ENCODE assay signal across 20 cellular contexts in the genomic region with DNA sequence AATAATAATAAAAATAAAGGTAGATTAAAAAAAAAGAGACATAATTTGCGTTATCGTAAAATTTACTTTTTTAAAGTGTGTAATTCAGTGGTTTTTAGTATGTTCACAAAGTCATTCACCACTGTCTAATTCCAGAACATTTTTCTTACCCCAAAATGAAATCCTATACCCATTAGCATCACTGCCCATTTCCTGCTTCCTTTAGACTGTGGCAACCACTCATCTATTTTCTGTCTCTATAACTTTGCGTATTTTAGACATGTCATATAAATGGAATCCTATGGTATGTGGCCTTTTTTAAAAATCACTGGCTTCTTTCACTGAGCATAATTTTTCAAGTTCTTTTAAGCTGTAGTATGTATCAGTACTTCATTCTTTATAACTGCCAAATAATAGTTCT. TPM values are rescaled to one million over a fixed set of nuclear protein-coding genes. Genes with fewer than 3 reads are reported as not detected.
DNase-seq lines count a peak whose midpoint lies in the region; ATAC-seq and TF ChIP-seq lines count a peak whose summit lies in the region.
"Had no signal": no experiment of that assay in that cellular context is flagged by ENCODE, and none has a peak within 500 bp of the region (broad histone marks: within the 10 kb centered on the region; RNA-seq: fewer than 3 reads in every experiment).

No MANE protein-coding gene starts in this region.

- no peak for TF ChIP-seq RAD21 in IMR-90 (IDR thresholded peaks at IDR 0.05; ENCODE audit: low read length)

- DNase-seq in AG10803 (ENCODE audit: low read depth) (peak; percentile 16), IMR-90 (peak; percentile 81), brain microvascular endothelial cell (peak; percentile 8), fibroblast of pulmonary artery (ENCODE audit: low read depth) (peak; percentile 13), MG63 (no peak), dorsolateral prefrontal cortex (no peak), Kasumi-1 (lab: John Stamatoyannopoulos, UW) (no peak)
- no peak for DNase-seq in activated CD4-positive, alpha-beta T cell treated with anti-CD3 and anti-CD28 coated beads for 48 hours
- DNase-seq: CD4-positive, alpha-beta memory T cell; DMS153; MV-4-11; NCI-H1417 treated with DMSO at 0.1 percent for 48 hours; NCI-H187 treated with DMSO at 0.1 percent for 48 hours; NCI-H2227 treated with DMSO at 0.1 percent for 48 hours; NCI-H524; PC-9; SIG-M5 had no signal

- no peaks in the 10 kb centered on the region for H3K27me3 ChIP-seq in IMR-90 (ENCODE audit: control insufficient read depth, insufficient read depth, low read length)
- no peaks in the 10 kb centered on the region for H3K27me3 ChIP-seq in brain microvascular endothelial cell (replicated peaks)
- H3K27me3 ChIP-seq in MG63 = no peaks in the 10 kb centered on the region
- no peaks in the 10 kb centered on the region for H3K27me3 ChIP-seq in dorsolateral prefrontal cortex
- H3K27me3 ChIP-seq: BLaER1 had no signal

- peak overlapping the region; percentile 92; the same call in 1 of the 2 replicates for H2AK5ac ChIP-seq in IMR-90 (ENCODE audit: low read depth, low read length)

- peaks cover 35 to 73% of the 10 kb centered on the region in 2 experiments for H3K79me1 ChIP-seq in IMR-90 (ENCODE audit: low read depth in 1 of 2, low read length in 2 of 2)

- H4K5ac ChIP-seq in IMR-90 (ENCODE audit: low read depth, low read length) = no peak overlapping the region

- H3K36me3 ChIP-seq in IMR-90 (ENCODE audit: control insufficient read depth, insufficient read depth, low read length) (no peaks in the 10 kb centered on the region), brain microvascular endothelial cell (replicated peaks) (no peaks in the 10 kb centered on the region), MG63 (no peaks in the 10 kb centered on the region)

- H2BK5ac ChIP-seq in IMR-90 (ENCODE audit: low read depth, low read length, poor library complexity, severe bottlenecking) = peak overlapping the region; percentile 94

- H4K91ac ChIP-seq in IMR-90 (ENCODE audit: insufficient read depth, low read depth, low read length) = peak overlapping the region; percentile 90

- TF ChIP-seq POLR2A in IMR-90 (IDR thresholded peaks at IDR 0.05; ENCODE audit: low read depth, low read length) = no peak

- H3K27ac ChIP-seq in IMR-90 (ENCODE audit: insufficient read depth, low read length) (no peak overlapping the region; the same call in 1 of the 2 replicates), brain microvascular endothelial cell (no peak overlapping the region), dorsolateral prefrontal cortex (no peak overlapping the region)
- H3K27ac ChIP-seq: BLaER1, PC-9, RWPE1 had no signal

- H3K9me3 ChIP-seq in IMR-90 (ENCODE audit: control insufficient read depth, insufficient read depth, low read length) (no peaks in the 10 kb centered on the region), MG63 (no peaks in the 10 kb centered on the region)
- H3K9me3 ChIP-seq: BLaER1 had no signal

- H3K18ac ChIP-seq in IMR-90 (ENCODE audit: low read depth, low read length) = peak overlapping the region; percentile 89; the same call in 1 of the 2 replicates

- dilution Hi-C loops in IMR-90 (cut with HindIII; ENCODE audit: low sequenced_read_pairs, unreplicated experiment) = no loop called here

- BruUV-seq in IMR-90 (replicated peaks; lab: Mats Ljungman, UMichigan) = no TSS peak

- CTCF ChIA-PET in IMR-90 (lab: Yijun Ruan, JAX) = interaction anchor here (1.1 kb wide), 2 partner anchors 10 to 26 kb away, joined by 3 read pairs; no protein-coding TSS in a partner anchor

- no peak overlapping the region for H2AK9ac ChIP-seq in IMR-90 (replicated peaks; ENCODE audit: low read depth, low read length, poor library complexity)

- no peak overlapping the region for H3K9ac ChIP-seq in IMR-90 (ENCODE audit: low read depth, low read length)
- H3K9ac ChIP-seq: BLaER1 had no signal

- H4K8ac ChIP-seq in IMR-90 (ENCODE audit: low read depth in 2 of 2, low read length in 2 of 2) = peak overlapping the region; percentile 67 to 88; a peak in 2 of 4 replicates

- no CpG with 5 or more reads among the region's 3 CpGs for WGBS in IMR-90 (ENCODE audit: extremely low coverage in 2 of 2, insufficient read length in 1 of 2), 2 experiments

- H3K23ac ChIP-seq in IMR-90 (ENCODE audit: low read depth, low read length) = no peak overlapping the region

- H2BK120ac ChIP-seq in IMR-90 (ENCODE audit: low read depth, low read length) = peak overlapping the region; percentile 90; the same call in 1 of the 2 replicates

- peaks cover 47% of the 10 kb centered on the region for H3K4me1 ChIP-seq in IMR-90 (ENCODE audit: control insufficient read depth, insufficient read depth, low read length)

- in situ Hi-C loops in IMR-90 (cut with MboI; ENCODE audit: low sequenced_read_pairs) (no loop called here), brain microvascular endothelial cell (cut with HindIII; ENCODE audit: low pct_ligation_motif_present, low sequenced_read_pairs) (no loop called here)

- no peak overlapping the region for H3K4me3 ChIP-seq in AG10803 (ENCODE audit: low read length)
- no peak overlapping the region for H3K4me3 ChIP-seq in IMR-90 (ENCODE audit: insufficient read depth, low read depth, low read length)
- H3K4me3 ChIP-seq in brain microvascular endothelial cell (ENCODE audit: low read depth, low read length) = no peak overlapping the region
- H3K4me3 ChIP-seq in fibroblast of pulmonary artery (replicated peaks; ENCODE audit: low read depth, low read length) = no peak overlapping the region
- H3K4me3 ChIP-seq in MG63 = no peak overlapping the region
- no peak overlapping the region for H3K4me3 ChIP-seq in dorsolateral prefrontal cortex
- H3K4me3 ChIP-seq: BLaER1, K562, PC-9 had no signal

- 0 out of 2 replicates have a peak overlapping the region, but pooled peaks have one; percentile 24 for H3K56ac ChIP-seq in IMR-90 (ENCODE audit: extremely low read depth, insufficient read depth, low read length)

- POLR2A ChIA-PET in IMR-90 (lab: Charles Lee; ENCODE audit: unreplicated experiment) = no interaction called here

- no peak overlapping the region for H3K4me2 ChIP-seq in IMR-90 (ENCODE audit: low read depth, low read length)
- H3K4me2 ChIP-seq: BLaER1, PC-9 had no signal

- H4K20me1 ChIP-seq in IMR-90 (ENCODE audit: insufficient read depth, low read length) = 0 out of 2 replicates have a peak, but pooled peaks cover 3% of the 10 kb centered on the region

- H2BK15ac ChIP-seq in IMR-90 (ENCODE audit: low read depth, low read length) = peak overlapping the region; percentile 97; the same call in 1 of the 3 replicates

- no peak for TF ChIP-seq CTCF in AG10803 (conservative IDR thresholded peaks at IDR 0.05; ENCODE audit: low read length)
- no peak for TF ChIP-seq CTCF in IMR-90 (conservative IDR thresholded peaks at IDR 0.05; ENCODE audit: low read depth, low read length)
- no peak for TF ChIP-seq CTCF in brain microvascular endothelial cell (IDR thresholded peaks at IDR 0.05; ENCODE audit: low read depth, low read length, missing control alignments)
- TF ChIP-seq CTCF in fibroblast of pulmonary artery (IDR thresholded peaks at IDR 0.05; ENCODE audit: low read length, missing control alignments) = no peak
- TF ChIP-seq CTCF in dorsolateral prefrontal cortex (IDR thresholded peaks at IDR 0.05 in 54 of 56, conservative IDR thresholded peaks at IDR 0.05 in 2 of 56; ENCODE audit: low read depth in 1 of 56, partially characterized antibody in 56 of 56) = no peak

- intact Hi-C loops in IMR-90 (cut with micrococcal nuclease) (loop anchor here (5.0 kb wide), 1 partner anchor 53 kb away; the partner anchor contains the start of gene KAT6B), dorsolateral prefrontal cortex (cut with DNase I) (loop anchor here in 1 of 2 donors (10.0 kb wide), 1 partner anchor 135 kb away; no protein-coding TSS in a partner anchor)

- peak; percentile 49 for ATAC-seq in IMR-90 (ENCODE audit: low read depth)
- ATAC-seq: K562 had no signal

- H3K9me1 ChIP-seq in IMR-90 (ENCODE audit: insufficient read depth, low read length) = peaks cover 22% of the 10 kb centered on the region

- no peak overlapping the region for H3K14ac ChIP-seq in IMR-90 (replicated peaks; ENCODE audit: low read depth, low read length)

- no peak overlapping the region for H2AFZ ChIP-seq in IMR-90 (replicated peaks; ENCODE audit: low read length, poor library complexity)
- H2AFZ ChIP-seq: PC-9 had no signal

- H2BK20ac ChIP-seq in IMR-90 (ENCODE audit: low read depth, low read length) = no peak overlapping the region; the same call in 1 of the 2 replicates

- peak overlapping the region; percentile 83 for H3K4ac ChIP-seq in IMR-90 (ENCODE audit: low read depth, low read length)

TF ChIP-seq in IMR-90, 13 proteins besides CTCF, POLR2A, EP300 and RAD21 (continues in another document):
- TF ChIP-seq BHLHE40 (IDR thresholded peaks at IDR 0.05; ENCODE audit: low read depth, low read length) (no peak), FOS (IDR thresholded peaks at IDR 0.05; ENCODE audit: low read depth, low read length) (no peak), SMC3 (IDR thresholded peaks at IDR 0.05; ENCODE audit: low read depth, low read length) (no peak), RFX5 (IDR thresholded peaks at IDR 0.05; ENCODE audit: low read depth, low read length) (no peak), RCOR1 (IDR thresholded peaks at IDR 0.05; ENCODE audit: insufficient replicate concordance, low read length) (no peak), ELK1 (IDR thresholded peaks at IDR 0.05; ENCODE audit: borderline replicate concordance, low read depth, low read length) (no peak), MAFK (IDR thresholded peaks at IDR 0.05; ENCODE audit: low read depth, low read length) (no peak), CHD1 (IDR thresholded peaks at IDR 0.05; ENCODE audit: low read depth, low read length) (no peak)

RNA-seq across cellular contexts. Expression of gene KAT6B, which starts 53.6 kb away (rescaled TPM):
- total RNA-seq in IMR-90 (2012; rRNA removed) (27.8 and 28.1 TPM in 2 replicates), dorsolateral prefrontal cortex (100 to 1,000 TPM in 63 of 120 experiments, 10 to 100 TPM in 57; 52.1 to 147 (median 101) TPM)
- 8.1 and 8.8 TPM in 2 replicates for polyA plus RNA-seq in IMR-90 (2012; rRNA removed)
- 3.6 and 4.2 TPM in 2 replicates for polyA plus RNA-seq in IMR-90 (2012; cell fraction: cytosol; rRNA removed)
- polyA plus RNA-seq in IMR-90 (2012; cell fraction: nucleus; rRNA removed; ENCODE audit: low replicate concordance) = 9.0 and 13.6 TPM in 2 replicates
- total RNA-seq in MG63 (2014; rRNA removed; shearing (Covaris generic); ENCODE audit: low replicate concordance) = 6.0 and 6.7 TPM in 2 replicates

Comparison
In these comparisons a context has a peak if more than half of its experiments do, and no peak if none do; other contexts are left out.
1. DNase-seq: peak in AG10803 (single experiment), IMR-90 (single experiment), brain microvascular endothelial cell (single experiment) and fibroblast of pulmonary artery (single experiment); none in MG63 (single experiment), dorsolateral prefrontal cortex (0 of 10), activated CD4-positive, alpha-beta T cell treated with anti-CD3 and anti-CD28 coated beads for 48 hours (single experiment) and Kasumi-1 (0 of 2).